In the genomic region with DNA sequence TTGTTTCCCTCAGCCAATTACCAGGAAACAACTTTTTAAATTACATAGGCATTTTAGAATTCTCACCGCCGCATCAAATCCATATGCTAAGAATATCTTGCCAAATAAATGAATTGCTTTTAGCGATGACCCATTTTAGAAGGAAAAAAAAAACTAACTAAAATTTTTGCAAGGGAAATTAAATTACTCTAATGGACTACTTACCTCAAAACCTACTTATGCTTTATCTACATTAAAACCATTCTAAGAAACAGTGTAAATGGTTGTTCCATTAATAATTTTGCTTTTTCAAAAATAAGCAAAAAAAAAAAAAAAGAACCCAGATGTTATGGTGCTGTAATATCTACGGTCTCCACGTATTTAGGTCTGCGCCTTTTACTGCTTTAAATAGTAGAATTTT, we compare ENCODE assay signal across 28 cellular contexts.
"Had no signal": no experiment of that assay in that cellular context is flagged by ENCODE, and none has a peak within 500 bp of the region (broad histone marks: within the 10 kb centered on the region; RNA-seq: fewer than 3 reads in every experiment).

No MANE protein-coding gene starts in this region.

- H3K27me3 Mint-ChIP-seq: type B pancreatic cell had no signal

- ATAC-seq: stimulated activated effector memory CD8-positive, alpha-beta T cell treated with anti-CD3 and anti-CD28 coated beads, Interleukin-12 subunit alpha, Interleukin-12 subunit beta, amount 100 ng/mL, for 72 hours; stimulated activated memory B cell treated with anti-CD40 and anti-IgM and Interleukin-4, amounts not matched to agents 10 μg/mL and 1 μg/mL and 100 μg/mL, for 72 hours; stimulated activated naive B cell treated with anti-CD40 and anti-IgM and Interleukin-4, amounts not matched to agents 10 μg/mL and 1 μg/mL and 100 μg/mL, for 72 hours; stimulated activated naive CD8-positive, alpha-beta T cell treated with anti-CD3 and anti-CD28 coated beads, Interleukin-15, amount 100 ng/mL, for 72 hours; stimulated activated naive CD8-positive, alpha-beta T cell treated with anti-CD3 and anti-CD28 coated beads, Interleukin-15, Interleukin-2, amounts not matched to agents 100 U/mL and 50 U/mL, for 24 hours; upper lobe of right lung had no signal

- H3K4me1 Mint-ChIP-seq: stimulated activated effector memory CD8-positive, alpha-beta T cell treated with anti-CD3 and anti-CD28 coated beads, Interleukin-12 subunit alpha, Interleukin-12 subunit beta, amount 100 ng/mL, for 72 hours; stimulated activated memory B cell treated with anti-CD40 and anti-IgM and Interleukin-4, amounts not matched to agents 10 μg/mL and 1 μg/mL and 100 μg/mL, for 72 hours; stimulated activated naive B cell treated with anti-CD40 and anti-IgM and Interleukin-4, amounts not matched to agents 10 μg/mL and 1 μg/mL and 100 μg/mL, for 72 hours; stimulated activated naive CD8-positive, alpha-beta T cell treated with anti-CD3 and anti-CD28 coated beads, Interleukin-15, amount 100 ng/mL, for 72 hours had no signal

- DNase-seq: stimulated activated CD4-positive, alpha-beta T cell treated with anti-CD3 and anti-CD28 coated beads, Interleukin-2, amount 100 ng/mL, for 48 hours; stimulated activated CD4-positive, alpha-beta T cell treated with anti-CD3 and anti-CD28 coated beads, Interleukin-4, amount 100 ng/mL, for 1 hour; stimulated activated CD4-positive, alpha-beta T cell treated with anti-CD3 and anti-CD28 coated beads, Interleukin-4, amount 100 ng/mL, for 24 hours; stimulated activated CD4-positive, alpha-beta T cell treated with anti-CD3 and anti-CD28 coated beads, Interleukin-4, amount 100 ng/mL, for 4 hours; stimulated activated CD8-positive, alpha-beta memory T cell treated with anti-CD3 and anti-CD28 coated beads, Interleukin-4, amount 100 ng/mL, for 48 hours; stimulated activated naive B cell treated with anti-CD40 and anti-IgM and Interleukin-4, amounts not matched to agents 10 μg/mL and 1 μg/mL and 100 μg/mL, for 72 hours; stimulated activated naive CD4-positive, alpha-beta T cell; stimulated activated naive CD4-positive, alpha-beta T cell treated with Interleukin-2 at 50 U/mL for 16 hours; stimulated activated naive CD8-positive, alpha-beta T cell treated with anti-CD3 and anti-CD28 coated beads, Interleukin-15, amount 100 ng/mL, for 72 hours; stimulated activated naive CD8-positive, alpha-beta T cell treated with anti-CD3 and anti-CD28 coated beads, Interleukin-15, Interleukin-2, amounts not matched to agents 100 U/mL and 50 U/mL, for 24 hours; stomach; substantia nigra; testis; thyroid gland; tibial artery; transverse colon; trophoblast cell; upper lobe of left lung; upper lobe of right lung; uterus had no signal

- H3K27me3 ChIP-seq: stomach, suprapubic skin, testis, thyroid gland, tibial artery, tibial nerve, transverse colon, upper lobe of left lung, upper lobe of right lung, uterus, vagina had no signal

- H3K4me3 Mint-ChIP-seq: stimulated activated effector memory CD8-positive, alpha-beta T cell treated with anti-CD3 and anti-CD28 coated beads, Interleukin-12 subunit alpha, Interleukin-12 subunit beta, amount 100 ng/mL, for 72 hours; stimulated activated memory B cell treated with anti-CD40 and anti-IgM and Interleukin-4, amounts not matched to agents 10 μg/mL and 1 μg/mL and 100 μg/mL, for 72 hours; stimulated activated naive B cell treated with anti-CD40 and anti-IgM and Interleukin-4, amounts not matched to agents 10 μg/mL and 1 μg/mL and 100 μg/mL, for 72 hours; stimulated activated naive CD8-positive, alpha-beta T cell treated with anti-CD3 and anti-CD28 coated beads, Interleukin-15, amount 100 ng/mL, for 72 hours; stimulated activated naive CD8-positive, alpha-beta T cell treated with anti-CD3 and anti-CD28 coated beads, Interleukin-15, Interleukin-2, amounts not matched to agents 100 ng/mL and 50 ng/mL, for 24 hours; type B pancreatic cell had no signal

- H3K9me3 ChIP-seq: suprapubic skin, testis, thyroid gland, tibial artery, tibial nerve, transverse colon, upper lobe of left lung, upper lobe of right lung, uterus, vagina had no signal

- H3K4me1 ChIP-seq: stomach, testis, thyroid gland, transverse colon, upper lobe of left lung, upper lobe of right lung, uterus, vagina had no signal

- H3K36me3 Mint-ChIP-seq: stimulated activated effector memory CD8-positive, alpha-beta T cell treated with anti-CD3 and anti-CD28 coated beads, Interleukin-12 subunit alpha, Interleukin-12 subunit beta, amount 100 ng/mL, for 72 hours; stimulated activated memory B cell treated with anti-CD40 and anti-IgM and Interleukin-4, amounts not matched to agents 10 μg/mL and 1 μg/mL and 100 μg/mL, for 72 hours; stimulated activated naive B cell treated with anti-CD40 and anti-IgM and Interleukin-4, amounts not matched to agents 10 μg/mL and 1 μg/mL and 100 μg/mL, for 72 hours had no signal

- H3K36me3 ChIP-seq: stomach, suprapubic skin, thoracic aorta, thyroid gland, tibial artery, tibial nerve, transverse colon, upper lobe of left lung, upper lobe of right lung, uterus, vagina had no signal

- H3K4me3 ChIP-seq: stomach, suprapubic skin, testis, thoracic aorta, thyroid gland, tibial artery, tibial nerve, transverse colon, upper lobe of left lung, upper lobe of right lung, uterus, vagina had no signal

- H3K27ac ChIP-seq: stomach, suprapubic skin, testis, thyroid gland, tibial artery, tibial nerve, transverse colon, upper lobe of left lung, upper lobe of right lung, uterus, vagina had no signal

- H3K9me3 Mint-ChIP-seq: stimulated activated naive CD8-positive, alpha-beta T cell treated with anti-CD3 and anti-CD28 coated beads, Interleukin-15, amount 100 ng/mL, for 72 hours had no signal

- H3K27ac Mint-ChIP-seq: stimulated activated effector memory CD8-positive, alpha-beta T cell treated with anti-CD3 and anti-CD28 coated beads, Interleukin-12 subunit alpha, Interleukin-12 subunit beta, amount 100 ng/mL, for 72 hours; stimulated activated memory B cell treated with anti-CD40 and anti-IgM and Interleukin-4, amounts not matched to agents 10 μg/mL and 1 μg/mL and 100 μg/mL, for 72 hours; stimulated activated naive B cell treated with anti-CD40 and anti-IgM and Interleukin-4, amounts not matched to agents 10 μg/mL and 1 μg/mL and 100 μg/mL, for 72 hours; stimulated activated naive CD8-positive, alpha-beta T cell treated with anti-CD3 and anti-CD28 coated beads, Interleukin-15, amount 100 ng/mL, for 72 hours; stimulated activated naive CD8-positive, alpha-beta T cell treated with anti-CD3 and anti-CD28 coated beads, Interleukin-15, Interleukin-2, amounts not matched to agents 100 ng/mL and 50 ng/mL, for 24 hours; type B pancreatic cell had no signal
